ENCODE assay signal across 1 cellular context in genomic region chr4:1873776-1874175, GRCh38.
TF ChIP-seq lines count a peak whose summit lies in the region.

No MANE protein-coding gene starts in this region.

TF ChIP-seq in GM12878, 131 proteins besides CTCF, POLR2A, EP300 and RAD21:
- TF ChIP-seq NBN (IDR thresholded peaks at IDR 0.05) (no peak), ZNF217 (IDR thresholded peaks at IDR 0.05) (no peak), ESRRA (IDR thresholded peaks at IDR 0.05; ENCODE audit: low read length) (no peak), ASH2L (IDR thresholded peaks at IDR 0.05; ENCODE audit: borderline replicate concordance, low read depth) (no peak), SMARCA5 (IDR thresholded peaks at IDR 0.05) (no peak), ZNF24 (IDR thresholded peaks at IDR 0.05) (no peak), RBBP5 (conservative IDR thresholded peaks at IDR 0.05) (no peak), CREB1 (IDR thresholded peaks at IDR 0.05; ENCODE audit: low read depth) (no peak), YY1 (IDR thresholded peaks at IDR 0.05; ENCODE audit: low read depth, low read length) (no peak), SKIL (IDR thresholded peaks at IDR 0.05; ENCODE audit: low read depth, poor library complexity, severe bottlenecking) (no peak), JUNB (IDR thresholded peaks at IDR 0.05) (no peak), ZNF384 (IDR thresholded peaks at IDR 0.05; ENCODE audit: borderline replicate concordance, low read depth, low read length) (no peak), CEBPB (IDR thresholded peaks at IDR 0.05; ENCODE audit: borderline replicate concordance in 1 of 2, low read depth in 2 of 2, low read length in 2 of 2) (no peak), NRF1 (conservative IDR thresholded peaks at IDR 0.05; ENCODE audit: low read depth, low read length) (no peak), FOXM1 (IDR thresholded peaks at IDR 0.05; ENCODE audit: low read depth, low read length) (no peak), NR2C2 (IDR thresholded peaks at IDR 0.05; ENCODE audit: borderline replicate concordance, control insufficient read depth, insufficient read length, low read depth) (no peak), MTA2 (IDR thresholded peaks at IDR 0.05; ENCODE audit: low read depth) (no peak), SPI1 (IDR thresholded peaks at IDR 0.05; ENCODE audit: borderline replicate concordance, insufficient read depth, low read depth, low read length) (no peak)
TF ChIP-seq in GM12878: peak in this region for 0.
